In the genomic region with DNA sequence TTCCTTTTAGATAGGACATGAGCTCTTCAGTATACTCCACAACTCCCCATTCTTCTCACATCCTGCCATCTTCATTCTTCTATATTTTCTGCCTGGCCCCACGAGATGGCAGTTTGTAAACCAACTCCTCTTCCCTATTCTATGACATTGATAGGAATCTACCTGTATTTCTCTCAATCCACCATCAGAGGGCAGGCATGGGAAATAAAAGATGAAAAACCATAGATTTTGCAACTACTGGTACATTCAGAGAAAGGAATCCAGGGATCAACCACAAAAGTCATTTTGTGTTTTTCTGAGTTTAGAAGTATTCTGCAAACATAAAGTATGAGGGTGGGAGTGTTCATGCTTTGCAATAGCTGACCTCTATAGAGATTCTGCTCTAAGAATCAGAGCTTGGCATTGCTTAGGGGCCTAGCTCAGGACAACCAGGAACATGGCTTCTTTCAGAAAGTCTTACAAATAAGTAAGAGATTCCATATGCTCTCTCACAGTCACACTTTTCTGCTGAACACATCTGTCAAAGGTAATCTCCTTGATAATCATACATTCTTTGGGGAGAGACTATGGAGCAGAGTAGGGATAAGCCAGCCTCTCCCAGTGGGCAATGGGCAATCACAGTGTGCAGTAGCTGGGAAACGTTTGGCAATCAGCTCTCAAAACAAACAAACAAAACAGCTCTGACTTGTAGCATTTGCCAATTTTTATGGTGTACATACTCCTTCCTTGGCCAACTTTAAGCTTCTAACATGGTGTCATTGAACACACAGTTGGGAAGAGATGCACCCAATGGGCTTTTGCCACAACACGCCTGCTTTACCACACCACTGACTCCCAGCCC, we compare ENCODE assay signal across 8 cellular contexts. TPM values are rescaled to one million over a fixed set of nuclear protein-coding genes. Genes with fewer than 3 reads are reported as not detected.
DNase-seq lines count a peak whose midpoint lies in the region; ATAC-seq and TF ChIP-seq lines count a peak whose summit lies in the region.

No MANE protein-coding gene starts in this region.

- H3K14ac ChIP-seq in mesenchymal stem cell (ENCODE audit: low read length in 2 of 2): no peak overlapping the region

- H2AK5ac ChIP-seq in mesenchymal stem cell (ENCODE audit: low read length, severe bottlenecking): no peak overlapping the region

- H3K4me1 ChIP-seq in KMS-11 (ENCODE audit: low read depth, poor library complexity, severe bottlenecking) (peaks cover 6% of the 10 kb centered on the region), mesenchymal stem cell (ENCODE audit: control insufficient read depth, insufficient read depth, low read depth, low read length) (peaks cover 4% of the 10 kb centered on the region)

- POLR2A ChIA-PET in AG04449 (lab: Yijun Ruan, JAX): no interaction called here

- H3K9ac ChIP-seq in KMS-11 (no peak overlapping the region), mesenchymal stem cell (ENCODE audit: low read length) (peak overlapping the region; percentile 1)

- H3K27ac ChIP-seq in KMS-11 (no peak overlapping the region), mesenchymal stem cell (ENCODE audit: low read length, poor library complexity, severe bottlenecking) (no peak overlapping the region)

- peak overlapping the region in 1 of 2 experiments; percentile 64 for H3K4ac ChIP-seq in mesenchymal stem cell (ENCODE audit: low read depth in 1 of 2, low read length in 2 of 2)

- no peaks in the 10 kb centered on the region for H3K79me2 ChIP-seq in KMS-11 (ENCODE audit: insufficient read depth, low read depth)

- no peak overlapping the region for H4K91ac ChIP-seq in mesenchymal stem cell (ENCODE audit: low read length)

- no peak overlapping the region for H2BK15ac ChIP-seq in mesenchymal stem cell (ENCODE audit: low read depth, poor library complexity, severe bottlenecking)

- H3K27me3 ChIP-seq in GM06990 (replicated peaks; ENCODE audit: control insufficient read depth, insufficient read depth, low read length) (no peaks in the 10 kb centered on the region), KMS-11 (ENCODE audit: insufficient read depth, low read depth) (no peaks in the 10 kb centered on the region), mesenchymal stem cell (ENCODE audit: control insufficient read depth in 1 of 2, insufficient read depth in 1 of 2, low read length in 2 of 2) (peaks cover 0 to 6% of the 10 kb centered on the region in 2 experiments)

- H4K8ac ChIP-seq in mesenchymal stem cell (ENCODE audit: low read length): no peak overlapping the region

- H2BK12ac ChIP-seq in mesenchymal stem cell (ENCODE audit: low read length in 2 of 2): no peak overlapping the region

- H4K20me1 ChIP-seq in KMS-11 (ENCODE audit: insufficient read depth): no peaks in the 10 kb centered on the region

- ATAC-seq in HG03457 (IDR thresholded peaks at IDR 0.05; ENCODE audit: unreplicated experiment) (no peak), HG02763 (IDR thresholded peaks at IDR 0.05; ENCODE audit: unreplicated experiment) (no peak)

- no peak overlapping the region for H3K23ac ChIP-seq in mesenchymal stem cell (ENCODE audit: low read length in 2 of 2)

- WGBS in mesenchymal stem cell: 49% methylated on average over 3 of the region's 3 CpGs

- no peak overlapping the region for H2BK120ac ChIP-seq in mesenchymal stem cell (ENCODE audit: low read depth, low read length)

- no peak overlapping the region for H3K18ac ChIP-seq in mesenchymal stem cell (ENCODE audit: low read depth in 1 of 2, low read length in 2 of 2)

- DNase-seq in AG04449 (ENCODE audit: low read depth, low spot score): peak; percentile 65
- peak; percentile 10 for DNase-seq in GM06990 (ENCODE audit: extremely low read depth, insufficient read length)
- peak; percentile 76 for DNase-seq in OCI-M1 (lab: John Stamatoyannopoulos, UW)
- peak; percentile 36 to 59 for DNase-seq in dermis microvascular lymphatic vessel endothelial cell (ENCODE audit: low read depth in 2 of 2)
- DNase-seq in mesenchymal stem cell: peak; percentile 77

- H3K4me2 ChIP-seq in KMS-11 (no peak overlapping the region), mesenchymal stem cell (ENCODE audit: low read length, poor library complexity, severe bottlenecking) (no peak overlapping the region)

- H2AFZ ChIP-seq in KMS-11 (ENCODE audit: low read depth): no peak overlapping the region
- H2AFZ ChIP-seq in mesenchymal stem cell (ENCODE audit: low read depth, low read length): no peak overlapping the region

- CTCF ChIA-PET in AG04449 (lab: Yijun Ruan, JAX): interaction anchor here (0.7 to 2.9 kb wide), 27 partner anchors 9 to 324 kb away, joined by 3 to 22 read pairs (median 4); partner anchors contain the start of gene SLC25A36

- peak; percentile 64 for TF ChIP-seq CTCF in AG04449 (IDR thresholded peaks at IDR 0.05; ENCODE audit: insufficient read depth, low read length, missing control alignments)
- peak; percentile 65 for TF ChIP-seq CTCF in GM06990 (IDR thresholded peaks at IDR 0.05; ENCODE audit: insufficient read depth, low read length, poor library complexity, severe bottlenecking)
- TF ChIP-seq CTCF in KMS-11 (conservative IDR thresholded peaks at IDR 0.05; ENCODE audit: low read depth, low read length): peak; percentile 89

- H2BK5ac ChIP-seq in mesenchymal stem cell (ENCODE audit: low read depth, low read length, poor library complexity, severe bottlenecking): no peak overlapping the region

- H3K36me3 ChIP-seq in GM06990 (ENCODE audit: control insufficient read depth, insufficient read depth, low read length) (no peaks in the 10 kb centered on the region), KMS-11 (ENCODE audit: insufficient read depth) (no peaks in the 10 kb centered on the region), mesenchymal stem cell (ENCODE audit: control insufficient read depth in 1 of 2, insufficient read depth in 2 of 2, low read depth in 1 of 2, low read length in 2 of 2) (peaks cover 0 to 3% of the 10 kb centered on the region in 2 experiments)

- H3K79me1 ChIP-seq in mesenchymal stem cell (replicated peaks; ENCODE audit: low read length, poor library complexity, severe bottlenecking): no peaks in the 10 kb centered on the region

- H3K9me3 ChIP-seq in mesenchymal stem cell (ENCODE audit: control insufficient read depth, low read length): no peaks in the 10 kb centered on the region

- H3K4me3 ChIP-seq in AG04449 (ENCODE audit: low read depth, low read length): no peak overlapping the region
- no peak overlapping the region for H3K4me3 ChIP-seq in GM06990 (replicated peaks; ENCODE audit: low read depth, low read length)
- H3K4me3 ChIP-seq in KMS-11 (IDR thresholded peaks at IDR 0.05; ENCODE audit: insufficient read depth, low read depth, low read length): no peak overlapping the region
- H3K4me3 ChIP-seq in mesenchymal stem cell (ENCODE audit: insufficient read depth in 1 of 2, low read depth in 1 of 2, low read length in 2 of 2): no peak overlapping the region

RNA-seq across cellular contexts. Expression of gene SLC25A36, which starts 43.1 kb away (rescaled TPM):
- total RNA-seq in dermis microvascular lymphatic vessel endothelial cell: 33.4 and 35.9 TPM in 2 replicates
- polyA plus RNA-seq in mesenchymal stem cell (2013, experiment 1 of 2): 26.3 TPM
- 26.3 TPM for polyA plus RNA-seq in mesenchymal stem cell (2013, experiment 2 of 2)

Comparison
In these comparisons a context has a peak if more than half of its experiments do, and no peak if none do; other contexts are left out.
1. DNase-seq: peak in every context shown above with its lines; median percentile 77 in mesenchymal stem cell; 76 in OCI-M1; 65 in AG04449; 48 in dermis microvascular lymphatic vessel endothelial cell; 10 in GM06990.